In genomic region chr3:134376786-134377431, GRCh38 we compare ENCODE assay signal across 1 cellular context.
TF ChIP-seq lines count a peak whose summit lies in the region.

No MANE protein-coding gene starts in this region.

TF ChIP-seq in H1, 55 proteins besides CTCF, POLR2A, EP300 and RAD21:
- no peak for TF ChIP-seq RFX5 (IDR thresholded peaks at IDR 0.05; ENCODE audit: borderline replicate concordance, low read depth, low read length)
- no peak for TF ChIP-seq SAP30 (IDR thresholded peaks at IDR 0.05; ENCODE audit: insufficient read depth, insufficient replicate concordance, low read length)
- no peak for TF ChIP-seq GTF2F1 (IDR thresholded peaks at IDR 0.05; ENCODE audit: borderline replicate concordance, low read depth, low read length)
- TF ChIP-seq MAFK (IDR thresholded peaks at IDR 0.05; ENCODE audit: low read depth, low read length) = no peak
- TF ChIP-seq BCL11A (IDR thresholded peaks at IDR 0.05; ENCODE audit: low read depth in 2 of 2, low read length in 2 of 2) = no peak
- no peak for TF ChIP-seq TEAD4 (IDR thresholded peaks at IDR 0.05; ENCODE audit: low read depth, low read length)
- TF ChIP-seq RNF2 (IDR thresholded peaks at IDR 0.05; ENCODE audit: borderline replicate concordance, low read depth, low read length, missing control alignments, poor library complexity, severe bottlenecking) = no peak
- no peak for TF ChIP-seq SP2 (IDR thresholded peaks at IDR 0.05; ENCODE audit: low read length)
- no peak for TF ChIP-seq RBBP5 (IDR thresholded peaks at IDR 0.05; ENCODE audit: borderline replicate concordance, low read depth, low read length)
- TF ChIP-seq HDAC6 (IDR thresholded peaks at IDR 0.05; ENCODE audit: low read depth, low read length) = no peak
- no peak for TF ChIP-seq SUZ12 (IDR thresholded peaks at IDR 0.05; ENCODE audit: low read length)
- TF ChIP-seq RXRA (IDR thresholded peaks at IDR 0.05; ENCODE audit: insufficient read depth, low read depth, low read length) = no peak
- TF ChIP-seq ATF2 (IDR thresholded peaks at IDR 0.05; ENCODE audit: low read length) = no peak
- no peak for TF ChIP-seq PHF8 (conservative IDR thresholded peaks at IDR 0.05; ENCODE audit: low read depth, low read length)
- TF ChIP-seq CREB1 (IDR thresholded peaks at IDR 0.05) = no peak
- TF ChIP-seq CHD2 (IDR thresholded peaks at IDR 0.05; ENCODE audit: low read length) = no peak
- TF ChIP-seq BACH1 (IDR thresholded peaks at IDR 0.05; ENCODE audit: low read length) = no peak
- TF ChIP-seq CBX8 (IDR thresholded peaks at IDR 0.05; ENCODE audit: borderline replicate concordance, low read depth, low read length) = no peak
- TF ChIP-seq USF2 (IDR thresholded peaks at IDR 0.05; ENCODE audit: low read length) = no peak
- no peak for TF ChIP-seq SIN3A (conservative IDR thresholded peaks at IDR 0.05 in 1 of 2, IDR thresholded peaks at IDR 0.05 in 1 of 2; ENCODE audit: low read depth in 1 of 2, low read length in 2 of 2)
